In the genomic region with DNA sequence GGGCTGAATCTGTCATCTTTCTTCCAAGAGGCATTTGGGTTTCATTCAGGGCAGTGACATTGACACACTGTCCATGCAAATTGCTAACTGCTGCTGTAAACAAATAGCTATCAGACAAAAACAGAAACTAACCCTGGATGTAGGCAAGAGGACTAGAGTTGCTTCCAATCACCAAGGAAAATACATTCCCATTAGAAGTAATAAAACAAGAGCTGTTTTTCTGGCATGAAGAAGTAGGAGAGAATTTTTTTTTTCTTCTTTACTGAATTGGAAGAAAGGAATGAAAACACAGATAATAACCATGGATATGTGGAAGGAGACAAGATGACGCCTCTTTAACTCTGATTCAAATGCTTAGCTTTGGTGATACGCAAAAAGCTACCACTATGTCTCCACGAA, we compare ENCODE assay signal across 18 cellular contexts. TPM values are rescaled to one million over a fixed set of nuclear protein-coding genes. Genes with fewer than 3 reads are reported as not detected.
DNase-seq lines count a peak whose midpoint lies in the region; ATAC-seq, FAIRE-seq and TF ChIP-seq lines count a peak whose summit lies in the region.
"Had no signal": no experiment of that assay in that cellular context is flagged by ENCODE, and none has a peak within 500 bp of the region (broad histone marks: within the 10 kb centered on the region; RNA-seq: fewer than 3 reads in every experiment).

No MANE protein-coding gene starts in this region.

- H3K27ac ChIP-seq in fibroblast of lung (ENCODE audit: insufficient read depth, low read length) (peak overlapping the region; percentile 12), small intestine (ENCODE audit: low read depth in 1 of 2, low read length in 1 of 2) (no peak overlapping the region)
- H3K27ac ChIP-seq: upper lobe of right lung had no signal

- TF ChIP-seq CTCF in fibroblast of lung (conservative IDR thresholded peaks at IDR 0.05 in 1 of 2, IDR thresholded peaks at IDR 0.05 in 1 of 2; ENCODE audit: low read depth in 1 of 2, low read length in 2 of 2) (no peak), nephron (IDR thresholded peaks at IDR 0.05; ENCODE audit: unreplicated experiment in 3 of 3) (no peak)

- H3K36me3 Mint-ChIP-seq in nephron (ENCODE audit: low read depth) = peaks cover 11% of the 10 kb centered on the region

- DNase-seq in AG08395 (ENCODE audit: low spot score) (peak; percentile 61), NCI-H526 treated with DMSO at 0.1 percent for 48 hours (lab: John Stamatoyannopoulos, UW) (peak; percentile 52), fibroblast of lung (ENCODE audit: low read depth in 2 of 2) (peak; percentile 45 to 77), DMS79 (lab: John Stamatoyannopoulos, UW) (no peak), head of caudate nucleus (no peak), small intestine (no peak)
- DNase-seq: activated CD8-positive, alpha-beta T cell treated with anti-CD3 and anti-CD28 coated beads for 36 hours; activated naive CD4-positive, alpha-beta T cell treated with Interleukin-2 at 50 U/mL for 16 hours; DND-41; kidney glomerular epithelial cell; NCI-H1436 treated with DMSO at 0.1 percent for 48 hours; NCI-H748 treated with DMSO at 0.1 percent for 48 hours; nephron progenitor cell; upper lobe of right lung had no signal

- H3K9me3 ChIP-seq in fibroblast of lung (ENCODE audit: control insufficient read depth, insufficient read depth, low read depth, low read length) (no peaks in the 10 kb centered on the region), small intestine (ENCODE audit: control insufficient read depth, low read depth) (no peaks in the 10 kb centered on the region)
- H3K9me3 ChIP-seq: upper lobe of right lung had no signal

- H3K4me1 ChIP-seq in fibroblast of lung (ENCODE audit: control insufficient read depth, extremely low read depth, insufficient read depth, low read length) (no peaks in the 10 kb centered on the region), small intestine (ENCODE audit: control insufficient read depth in 2 of 2, insufficient read depth in 1 of 2, low read depth in 1 of 2, low read length in 1 of 2) (peaks cover 0 to 1% of the 10 kb centered on the region in 2 donors)
- H3K4me1 ChIP-seq: upper lobe of right lung had no signal

- peaks cover 6% of the 10 kb centered on the region for H3K4me1 Mint-ChIP-seq in nephron

- no peak for ATAC-seq in HG03196 (IDR thresholded peaks at IDR 0.05; ENCODE audit: unreplicated experiment)
- ATAC-seq: activated CD8-positive, alpha-beta T cell treated with anti-CD3 and anti-CD28 coated beads for 36 hours; HCT116; upper lobe of right lung had no signal

- H2AFZ ChIP-seq in fibroblast of lung (ENCODE audit: low read length) = peak overlapping the region; percentile 39

- no peaks in the 10 kb centered on the region for H3K27me3 ChIP-seq in fibroblast of lung (ENCODE audit: control insufficient read depth, insufficient read depth, low read length)
- no peaks in the 10 kb centered on the region for H3K27me3 ChIP-seq in small intestine (ENCODE audit: control insufficient read depth in 2 of 2, insufficient read depth in 2 of 2, low read length in 2 of 2)
- H3K27me3 ChIP-seq: upper lobe of right lung had no signal

- H4K20me1 ChIP-seq in fibroblast of lung (ENCODE audit: control insufficient read depth, extremely low read depth, insufficient read depth, low read length) = no peaks in the 10 kb centered on the region

- intact Hi-C loops in head of caudate nucleus (cut with DNase I) = no loop called here

- H3K79me2 ChIP-seq in fibroblast of lung (ENCODE audit: control insufficient read depth, insufficient read depth, low read length) = no peaks in the 10 kb centered on the region

- H3K27ac Mint-ChIP-seq in nephron = peak overlapping the region in 2 of 3 experiments; percentile 55 to 59
- H3K27ac Mint-ChIP-seq: activated CD8-positive, alpha-beta T cell treated with anti-CD3 and anti-CD28 coated beads for 36 hours had no signal

- no peaks in the 10 kb centered on the region for H3K27me3 Mint-ChIP-seq in nephron (ENCODE audit: low read depth)
- H3K27me3 Mint-ChIP-seq: activated CD8-positive, alpha-beta T cell treated with anti-CD3 and anti-CD28 coated beads for 36 hours had no signal

- H3K36me3 ChIP-seq in fibroblast of lung (ENCODE audit: control insufficient read depth, insufficient read depth, low read length) = no peaks in the 10 kb centered on the region
- H3K36me3 ChIP-seq in small intestine (ENCODE audit: control insufficient read depth in 2 of 2, insufficient read depth in 2 of 2, low read length in 2 of 2) = no peaks in the 10 kb centered on the region
- H3K36me3 ChIP-seq: upper lobe of right lung had no signal

- H3K4me3 Mint-ChIP-seq in nephron = no peak overlapping the region
- H3K4me3 Mint-ChIP-seq: activated CD8-positive, alpha-beta T cell treated with anti-CD3 and anti-CD28 coated beads for 36 hours; nephron progenitor cell had no signal

- H3K4me2 ChIP-seq in fibroblast of lung (ENCODE audit: extremely low read depth, insufficient read depth, low read length) = peak overlapping the region; percentile 23

- H3K4me3 ChIP-seq in fibroblast of lung (replicated peaks in 1 of 4; ENCODE audit: control extremely low read depth in 1 of 4, insufficient read depth in 1 of 4, low read depth in 3 of 4, low read length in 4 of 4) (no peak overlapping the region), small intestine (ENCODE audit: low read depth in 1 of 2, low read length in 2 of 2) (no peak overlapping the region)
- H3K4me3 ChIP-seq: upper lobe of right lung had no signal

- H3K9me3 Mint-ChIP-seq in nephron = no peaks in the 10 kb centered on the region
- H3K9me3 Mint-ChIP-seq: activated CD8-positive, alpha-beta T cell treated with anti-CD3 and anti-CD28 coated beads for 36 hours; nephron progenitor cell had no signal

- no peak for FAIRE-seq in small intestine (lab: Jason Lieb, UNC)
- FAIRE-seq: frontal cortex had no signal

- H3K9ac ChIP-seq in fibroblast of lung (ENCODE audit: insufficient read depth, low read length) = no peak overlapping the region

- WGBS in small intestine, 3 donors = 77 to 91% (median 87%) methylated on average over 3 of the region's 3 CpGs

RNA-seq across cellular contexts. Expression of a gene that starts 58.9 kb away (rescaled TPM):
- total RNA-seq in fibroblast of lung = 0.26 and 0.99 TPM in 2 replicates
- polyA plus RNA-seq in fibroblast of lung = 0.30 and 0.50 TPM in 2 replicates
- polyA plus RNA-seq in fibroblast of lung (2012) = 0.21 and 0.27 TPM in 2 replicates
- polyA minus RNA-seq in fibroblast of lung (ENCODE audit: low replicate concordance) = 0.19 TPM in 1 of 2 replicates, not detected in the other
- under 1 TPM in 1 of 3 donors, not detected in 2; 0.09 TPM for polyA plus RNA-seq in small intestine
- total RNA-seq: activated CD8-positive, alpha-beta T cell treated with anti-CD3 and anti-CD28 coated beads for 36 hours had no signal

Comparison
In these comparisons a context has a peak if more than half of its experiments do, and no peak if none do; other contexts are left out.
1. DNase-seq: peak in AG08395 (single experiment), NCI-H526 treated with DMSO at 0.1 percent for 48 hours (single experiment) and fibroblast of lung (2 of 2); none in DMS79 (single experiment), head of caudate nucleus (0 of 42) and small intestine (single experiment).